ENCODE assay signal across 10 cellular contexts in genomic region chr6:105135056-105135455, GRCh38. TPM values are rescaled to one million over a fixed set of nuclear protein-coding genes. Genes with fewer than 3 reads are reported as not detected.
DNase-seq lines count a peak whose midpoint lies in the region; ATAC-seq and TF ChIP-seq lines count a peak whose summit lies in the region.
"Had no signal": no experiment of that assay in that cellular context is flagged by ENCODE, and none has a peak within 500 bp of the region (broad histone marks: within the 10 kb centered on the region; RNA-seq: fewer than 3 reads in every experiment).

No MANE protein-coding gene starts in this region.

- DNase-seq in AG20443 (ENCODE audit: low spot score) (peak; percentile 39), HEK293T (ENCODE audit: extremely low spot score) (peak; percentile 40), astrocyte of the cerebellum (ENCODE audit: low read depth) (no peak), left kidney (ENCODE audit: low read depth, low spot score) (peak; percentile 18), ureter (ENCODE audit: low spot score) (no peak)
- DNase-seq: NCI-H774 had no signal

- H3K4me3 ChIP-seq in astrocyte of the cerebellum (ENCODE audit: low read depth, low read length): no peak overlapping the region

- TF ChIP-seq CTCF in astrocyte of the cerebellum (IDR thresholded peaks at IDR 0.05; ENCODE audit: low read depth, low read length, missing control alignments): peak; percentile 24

- in situ Hi-C loops in astrocyte of the cerebellum (cut with HindIII; ENCODE audit: low sequenced_read_pairs): no loop called here

- CTCF ChIA-PET in HEK293T (lab: Yijun Ruan, JAX): no interaction called here

- ATAC-seq in GM19351 (IDR thresholded peaks at IDR 0.05; ENCODE audit: unreplicated experiment) (no peak), HG03469 (IDR thresholded peaks at IDR 0.05; ENCODE audit: unreplicated experiment) (no peak), GM19397 (IDR thresholded peaks at IDR 0.05; ENCODE audit: unreplicated experiment) (no peak)

- POLR2A ChIA-PET in HEK293T (lab: Yijun Ruan, JAX): no interaction called here

TF ChIP-seq in HEK293T, 16 proteins besides CTCF, POLR2A, EP300 and RAD21:
- TF ChIP-seq PKNOX1 (IDR thresholded peaks at IDR 0.05) (no peak), LEF1 (IDR thresholded peaks at IDR 0.05; ENCODE audit: borderline replicate concordance) (no peak), FOXM1 (IDR thresholded peaks at IDR 0.05; ENCODE audit: borderline replicate concordance) (no peak), L3MBTL2 (conservative IDR thresholded peaks at IDR 0.05) (no peak), TARDBP (IDR thresholded peaks at IDR 0.05) (no peak), SUZ12 (IDR thresholded peaks at IDR 0.05) (no peak), ZNF384 (IDR thresholded peaks at IDR 0.05) (no peak), NFRKB (IDR thresholded peaks at IDR 0.05) (no peak), FOXK2 (IDR thresholded peaks at IDR 0.05) (no peak), ARNT (IDR thresholded peaks at IDR 0.05) (no peak), BHLHE40 (IDR thresholded peaks at IDR 0.05; ENCODE audit: borderline replicate concordance) (no peak), SP1 (IDR thresholded peaks at IDR 0.05) (no peak), ELF4 (IDR thresholded peaks at IDR 0.05) (no peak), HDGF (IDR thresholded peaks at IDR 0.05; ENCODE audit: borderline replicate concordance) (no peak), CTBP1 (IDR thresholded peaks at IDR 0.05; ENCODE audit: borderline replicate concordance) (no peak), FOXA1 (IDR thresholded peaks at IDR 0.05) (no peak)

RNA-seq across cellular contexts. Expression of gene POPDC3, which starts 44.8 kb away (rescaled TPM):
- not detected for total RNA-seq in ureter
- total RNA-seq: suprapubic skin had no signal

Comparison
In these comparisons a context has a peak if more than half of its experiments do, and no peak if none do; other contexts are left out.
1. DNase-seq: peak in AG20443 (single experiment), HEK293T (single experiment) and left kidney (single experiment); none in astrocyte of the cerebellum (single experiment) and ureter (single experiment).